In the genomic region with DNA sequence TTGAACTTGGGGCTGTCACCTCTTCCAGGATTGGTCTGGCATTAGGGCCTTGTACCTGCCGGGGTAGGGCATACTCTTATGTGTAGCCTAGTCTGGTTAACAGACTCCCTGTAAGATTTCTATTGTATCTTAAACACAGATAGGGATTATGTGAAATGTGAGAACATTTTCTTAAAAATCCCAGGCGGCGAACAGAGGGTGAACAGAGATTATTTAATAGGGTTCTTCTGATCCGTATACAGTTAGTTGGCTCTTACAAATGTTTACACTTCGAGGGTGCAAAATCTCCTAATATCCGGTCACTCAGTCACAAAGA, we compare ENCODE assay signal across 8 cellular contexts. TPM values are rescaled to one million over a fixed set of nuclear protein-coding genes. Genes with fewer than 3 reads are reported as not detected.
DNase-seq lines count a peak whose midpoint lies in the region; ATAC-seq and TF ChIP-seq lines count a peak whose summit lies in the region.

No MANE protein-coding gene starts in this region.

- ATAC-seq in HG03175 (IDR thresholded peaks at IDR 0.05; ENCODE audit: unreplicated experiment) (peak; percentile 39), lower lobe of right lung (no peak), upper lobe of right lung (no peak), GM18861 (IDR thresholded peaks at IDR 0.05; ENCODE audit: unreplicated experiment) (no peak)

- H3K27ac ChIP-seq in ascending aorta (peak overlapping the region; percentile 86 to 90), lower lobe of right lung (peak overlapping the region; percentile 86), upper lobe of right lung (peak overlapping the region; percentile 85)

- no peaks in the 10 kb centered on the region for H3K27me3 Mint-ChIP-seq in activated naive CD4-positive, alpha-beta T cell treated with anti-CD3 and anti-CD28 coated beads, Interleukin-2, amount 50 U/mL, for 24 hours

- no peaks in the 10 kb centered on the region for H3K27me3 ChIP-seq in ascending aorta
- no peaks in the 10 kb centered on the region for H3K27me3 ChIP-seq in lower lobe of right lung (ENCODE audit: low read depth)
- no peaks in the 10 kb centered on the region for H3K27me3 ChIP-seq in upper lobe of right lung

- no peaks in the 10 kb centered on the region for H3K36me3 Mint-ChIP-seq in activated naive CD4-positive, alpha-beta T cell treated with anti-CD3 and anti-CD28 coated beads, Interleukin-2, amount 50 U/mL, for 24 hours

- H3K4me1 ChIP-seq in ascending aorta (peaks cover 0 to 20% of the 10 kb centered on the region in 2 donors), lower lobe of right lung (peaks cover 34% of the 10 kb centered on the region), upper lobe of right lung (peaks cover 9% of the 10 kb centered on the region)

- H3K27ac Mint-ChIP-seq in activated naive CD4-positive, alpha-beta T cell treated with anti-CD3 and anti-CD28 coated beads, Interleukin-2, amount 50 U/mL, for 24 hours: peak overlapping the region; percentile 98

- no peaks in the 10 kb centered on the region for H3K9me3 Mint-ChIP-seq in activated naive CD4-positive, alpha-beta T cell treated with anti-CD3 and anti-CD28 coated beads, Interleukin-2, amount 50 U/mL, for 24 hours

- H3K4me3 Mint-ChIP-seq in activated naive CD4-positive, alpha-beta T cell treated with anti-CD3 and anti-CD28 coated beads, Interleukin-2, amount 50 U/mL, for 24 hours: peak overlapping the region; percentile 96

- H3K9me3 ChIP-seq in ascending aorta: no peaks in the 10 kb centered on the region
- no peaks in the 10 kb centered on the region for H3K9me3 ChIP-seq in lower lobe of right lung
- H3K9me3 ChIP-seq in upper lobe of right lung: no peaks in the 10 kb centered on the region

- no peak for DNase-seq in activated naive CD4-positive, alpha-beta T cell treated with Interleukin-2 at 50 U/mL for 16 hours
- no peak for DNase-seq in ascending aorta (ENCODE audit: low spot score in 2 of 2)
- DNase-seq in lower lobe of right lung: no peak
- DNase-seq in upper lobe of right lung: no peak
- DNase-seq in NCI-H446 (lab: John Stamatoyannopoulos, UW): no peak

- peaks cover 54% of the 10 kb centered on the region for H3K4me1 Mint-ChIP-seq in activated naive CD4-positive, alpha-beta T cell treated with anti-CD3 and anti-CD28 coated beads, Interleukin-2, amount 50 U/mL, for 24 hours

- TF ChIP-seq CTCF in ascending aorta (IDR thresholded peaks at IDR 0.05): no peak
- no peak for TF ChIP-seq CTCF in lower lobe of right lung (IDR thresholded peaks at IDR 0.05)
- no peak for TF ChIP-seq CTCF in upper lobe of right lung (IDR thresholded peaks at IDR 0.05)

- intact Hi-C loops in ascending aorta (cut with DNase I) (loop anchor here (2.0 to 10.0 kb wide), 2 partner anchors 281 to 347 kb away; a partner anchor contains a TSS), lower lobe of right lung (cut with DNase I) (no loop called here), upper lobe of right lung (cut with DNase I) (no loop called here)

- H3K4me3 ChIP-seq in ascending aorta (peak overlapping the region; percentile 84 to 95), lower lobe of right lung (peak overlapping the region; percentile 80), upper lobe of right lung (peak overlapping the region; percentile 87)

- H3K36me3 ChIP-seq in ascending aorta (no peaks in the 10 kb centered on the region), lower lobe of right lung (no peaks in the 10 kb centered on the region), upper lobe of right lung (no peaks in the 10 kb centered on the region)

RNA-seq across cellular contexts. Expression of a gene that starts 0.8 kb away (rescaled TPM):
- total RNA-seq in ascending aorta: 2.9 TPM
- total RNA-seq in lower lobe of right lung: 12.1 TPM
- total RNA-seq in upper lobe of right lung: 9.1 TPM
